Comparison of ENCODE assay signal across 21 cellular contexts in genomic region chr5:94709277-94709676, GRCh38.
DNase-seq lines count a peak whose midpoint lies in the region; ATAC-seq and TF ChIP-seq lines count a peak whose summit lies in the region.
"Had no signal": no experiment of that assay in that cellular context is flagged by ENCODE, and none has a peak within 500 bp of the region (broad histone marks: within the 10 kb centered on the region; RNA-seq: fewer than 3 reads in every experiment).

No MANE protein-coding gene starts in this region.

- H3K9me3 ChIP-seq in breast epithelium (no peaks in the 10 kb centered on the region), prostate gland (no peaks in the 10 kb centered on the region), smooth muscle cell (replicated peaks; ENCODE audit: low read depth) (no peaks in the 10 kb centered on the region)
- H3K9me3 ChIP-seq: A549, BLaER1 had no signal

- H3K79me2 ChIP-seq in smooth muscle cell (ENCODE audit: low read depth), result no peaks in the 10 kb centered on the region

- H3K36me3 Mint-ChIP-seq in MCF 10A (ENCODE audit: insufficient read depth, unreplicated experiment), result peaks cover 18% of the 10 kb centered on the region
- peaks cover 0 to 2% of the 10 kb centered on the region in 2 donors for H3K36me3 Mint-ChIP-seq in activated T-cell treated with anti-CD3 and anti-CD28 coated beads, Interleukin-2, amount 50 U/mL, for 72 hours (ENCODE audit: insufficient read depth in 2 of 2)

- no peaks in the 10 kb centered on the region for H3K27me3 Mint-ChIP-seq in MCF 10A (ENCODE audit: insufficient read depth, unreplicated experiment)
- no peaks in the 10 kb centered on the region for H3K27me3 Mint-ChIP-seq in activated T-cell treated with anti-CD3 and anti-CD28 coated beads, Interleukin-2, amount 50 U/mL, for 72 hours (ENCODE audit: low read depth)
- H3K27me3 Mint-ChIP-seq: CD4-positive, alpha-beta memory T cell had no signal

- H3K27me3 ChIP-seq in breast epithelium (no peaks in the 10 kb centered on the region), prostate gland (replicated peaks; ENCODE audit: insufficient read depth) (no peaks in the 10 kb centered on the region), smooth muscle cell (ENCODE audit: low read depth) (no peaks in the 10 kb centered on the region)
- H3K27me3 ChIP-seq: BLaER1 had no signal

- H3K4me3 Mint-ChIP-seq in MCF 10A (ENCODE audit: unreplicated experiment), result no peak overlapping the region
- no peak overlapping the region for H3K4me3 Mint-ChIP-seq in activated T-cell treated with anti-CD3 and anti-CD28 coated beads, Interleukin-2, amount 50 U/mL, for 72 hours
- H3K4me3 Mint-ChIP-seq: CD14-positive monocyte; CD4-positive, alpha-beta memory T cell; HFFc6 had no signal

- no TSS peak for BruUV-seq in MCF 10A (replicated peaks; lab: Mats Ljungman, UMichigan)

- no peaks in the 10 kb centered on the region for H4K20me1 ChIP-seq in smooth muscle cell (ENCODE audit: low read depth)
- H4K20me1 ChIP-seq: BLaER1 had no signal

- H3K27ac Mint-ChIP-seq in MCF 10A (ENCODE audit: low read depth, unreplicated experiment), result no peak overlapping the region
- H3K27ac Mint-ChIP-seq in activated T-cell treated with anti-CD3 and anti-CD28 coated beads, Interleukin-2, amount 50 U/mL, for 72 hours, result no peak overlapping the region
- H3K27ac Mint-ChIP-seq: HFFc6 had no signal

- H3K4me1 ChIP-seq in breast epithelium (no peaks in the 10 kb centered on the region), prostate gland (replicated peaks) (no peaks in the 10 kb centered on the region), smooth muscle cell (ENCODE audit: low read depth) (no peaks in the 10 kb centered on the region)
- H3K4me1 ChIP-seq: BLaER1 had no signal

- H3K4me2 ChIP-seq in smooth muscle cell, result no peak overlapping the region
- H3K4me2 ChIP-seq: A549, BLaER1 had no signal

- H3K27ac ChIP-seq in breast epithelium (no peak overlapping the region), VCaP (peak overlapping the region; percentile 71; the same call in 1 of the 2 replicates), prostate gland (no peak overlapping the region), smooth muscle cell (ENCODE audit: low read depth) (no peak overlapping the region)
- H3K27ac ChIP-seq: 22Rv1, A549, BLaER1, HL-60 had no signal

- ATAC-seq in activated T-cell treated with anti-CD3 and anti-CD28 coated beads, Interleukin-2, amount 50 U/mL, for 72 hours (replicated peaks in 1 of 2), result no peak
- ATAC-seq: A549, HCT116 had no signal

- H3K4me3 ChIP-seq in breast epithelium (no peak overlapping the region), prostate gland (no peak overlapping the region), smooth muscle cell (no peak overlapping the region)
- H3K4me3 ChIP-seq: A549, BLaER1 had no signal

- H3K9ac ChIP-seq in smooth muscle cell (ENCODE audit: low read depth), result no peak overlapping the region
- H3K9ac ChIP-seq: BLaER1 had no signal

- intact Hi-C loops in MCF 10A (cut with micrococcal nuclease), result no loop called here
- intact Hi-C loops in breast epithelium (cut with DNase I; ENCODE audit: low total_unique reads), result no loop called here
- intact Hi-C loops in prostate gland (cut with DNase I), result no loop called here

- H3K4me1 Mint-ChIP-seq in MCF 10A (ENCODE audit: insufficient read depth, unreplicated experiment), result peaks cover 6% of the 10 kb centered on the region
- no peaks in the 10 kb centered on the region for H3K4me1 Mint-ChIP-seq in activated T-cell treated with anti-CD3 and anti-CD28 coated beads, Interleukin-2, amount 50 U/mL, for 72 hours (ENCODE audit: low read depth)
- H3K4me1 Mint-ChIP-seq: CD14-positive monocyte; CD4-positive, alpha-beta memory T cell had no signal

- no peak for TF ChIP-seq CTCF in MCF 10A (IDR thresholded peaks at IDR 0.05; ENCODE audit: unreplicated experiment)
- TF ChIP-seq CTCF in breast epithelium (IDR thresholded peaks at IDR 0.05), result no peak
- no peak for TF ChIP-seq CTCF in VCaP (conservative IDR thresholded peaks at IDR 0.05)
- no peak for TF ChIP-seq CTCF in prostate gland (IDR thresholded peaks at IDR 0.05)
- no peak for TF ChIP-seq CTCF in smooth muscle cell (IDR thresholded peaks at IDR 0.05; ENCODE audit: borderline replicate concordance, insufficient read depth, poor library complexity, severe bottlenecking)

- DNase-seq in MCF 10A (ENCODE audit: unreplicated experiment) (peak; percentile 15), breast epithelium (ENCODE audit: low spot score in 2 of 2) (no peak), left kidney (ENCODE audit: low read depth, low spot score) (peak; percentile 21), renal cortical epithelial cell (ENCODE audit: low read depth) (peak; percentile 9), prostate gland (ENCODE audit: low spot score) (no peak), smooth muscle cell (lab: John Stamatoyannopoulos, UW; ENCODE audit: unreplicated experiment) (no peak)
- DNase-seq in activated T-cell treated with anti-CD3 and anti-CD28 coated beads, Interleukin-2, amount 50 U/mL, for 72 hours, result no peak
- DNase-seq: CD4-positive, alpha-beta memory T cell; DMS153; DMS79; GDM1; GOT3; H7; HFFc6 had no signal

- WGBS in prostate gland, result 61% methylated on average over 1 of the region's 1 CpG
- 86% methylated on average over 1 of the region's 1 CpG for WGBS in smooth muscle cell (ENCODE audit: low lambda C conversion rate)

- no peaks in the 10 kb centered on the region for H3F3A ChIP-seq in smooth muscle cell (ENCODE audit: low read depth)

- H2AFZ ChIP-seq in smooth muscle cell (ENCODE audit: low read depth), result no peak overlapping the region

- no peaks in the 10 kb centered on the region for H3K9me3 Mint-ChIP-seq in MCF 10A (ENCODE audit: unreplicated experiment)
- H3K9me3 Mint-ChIP-seq in activated T-cell treated with anti-CD3 and anti-CD28 coated beads, Interleukin-2, amount 50 U/mL, for 72 hours, result no peaks in the 10 kb centered on the region
- H3K9me3 Mint-ChIP-seq: CD4-positive, alpha-beta memory T cell; HFFc6 had no signal

- CTCF ChIA-PET in MCF 10A (lab: Yijun Ruan, JAX), result interaction anchor here (0.6 kb wide), 1 partner anchor 1127 kb away, joined by 6 read pairs; no protein-coding TSS in a partner anchor

- POLR2A ChIA-PET in MCF 10A (lab: Yijun Ruan, JAX), result no interaction called here

- TF ChIP-seq POLR2A in breast epithelium (IDR thresholded peaks at IDR 0.05) (no peak), prostate gland (IDR thresholded peaks at IDR 0.05) (no peak)

- no peaks in the 10 kb centered on the region for H3K36me3 ChIP-seq in breast epithelium
- no peaks in the 10 kb centered on the region for H3K36me3 ChIP-seq in prostate gland
- H3K36me3 ChIP-seq in smooth muscle cell (ENCODE audit: low read depth), result no peaks in the 10 kb centered on the region

Comparison
In these comparisons a context has a peak if more than half of its experiments do, and no peak if none do; other contexts are left out.
1. DNase-seq: peak in MCF 10A (single experiment), left kidney (single experiment) and renal cortical epithelial cell (single experiment); none in breast epithelium (0 of 2), prostate gland (single experiment), activated T-cell treated with anti-CD3 and anti-CD28 coated beads, Interleukin-2, amount 50 U/mL, for 72 hours (0 of 2) and smooth muscle cell (single experiment).